In genomic region chr10:104688251-104688650, GRCh38 we compare ENCODE assay signal across 1 cellular context.
TF ChIP-seq lines count a peak whose summit lies in the region.

No MANE protein-coding gene starts in this region.

TF ChIP-seq in GM23338, 12 proteins besides CTCF, POLR2A, EP300 and RAD21:
- TF ChIP-seq, protein P1, sequence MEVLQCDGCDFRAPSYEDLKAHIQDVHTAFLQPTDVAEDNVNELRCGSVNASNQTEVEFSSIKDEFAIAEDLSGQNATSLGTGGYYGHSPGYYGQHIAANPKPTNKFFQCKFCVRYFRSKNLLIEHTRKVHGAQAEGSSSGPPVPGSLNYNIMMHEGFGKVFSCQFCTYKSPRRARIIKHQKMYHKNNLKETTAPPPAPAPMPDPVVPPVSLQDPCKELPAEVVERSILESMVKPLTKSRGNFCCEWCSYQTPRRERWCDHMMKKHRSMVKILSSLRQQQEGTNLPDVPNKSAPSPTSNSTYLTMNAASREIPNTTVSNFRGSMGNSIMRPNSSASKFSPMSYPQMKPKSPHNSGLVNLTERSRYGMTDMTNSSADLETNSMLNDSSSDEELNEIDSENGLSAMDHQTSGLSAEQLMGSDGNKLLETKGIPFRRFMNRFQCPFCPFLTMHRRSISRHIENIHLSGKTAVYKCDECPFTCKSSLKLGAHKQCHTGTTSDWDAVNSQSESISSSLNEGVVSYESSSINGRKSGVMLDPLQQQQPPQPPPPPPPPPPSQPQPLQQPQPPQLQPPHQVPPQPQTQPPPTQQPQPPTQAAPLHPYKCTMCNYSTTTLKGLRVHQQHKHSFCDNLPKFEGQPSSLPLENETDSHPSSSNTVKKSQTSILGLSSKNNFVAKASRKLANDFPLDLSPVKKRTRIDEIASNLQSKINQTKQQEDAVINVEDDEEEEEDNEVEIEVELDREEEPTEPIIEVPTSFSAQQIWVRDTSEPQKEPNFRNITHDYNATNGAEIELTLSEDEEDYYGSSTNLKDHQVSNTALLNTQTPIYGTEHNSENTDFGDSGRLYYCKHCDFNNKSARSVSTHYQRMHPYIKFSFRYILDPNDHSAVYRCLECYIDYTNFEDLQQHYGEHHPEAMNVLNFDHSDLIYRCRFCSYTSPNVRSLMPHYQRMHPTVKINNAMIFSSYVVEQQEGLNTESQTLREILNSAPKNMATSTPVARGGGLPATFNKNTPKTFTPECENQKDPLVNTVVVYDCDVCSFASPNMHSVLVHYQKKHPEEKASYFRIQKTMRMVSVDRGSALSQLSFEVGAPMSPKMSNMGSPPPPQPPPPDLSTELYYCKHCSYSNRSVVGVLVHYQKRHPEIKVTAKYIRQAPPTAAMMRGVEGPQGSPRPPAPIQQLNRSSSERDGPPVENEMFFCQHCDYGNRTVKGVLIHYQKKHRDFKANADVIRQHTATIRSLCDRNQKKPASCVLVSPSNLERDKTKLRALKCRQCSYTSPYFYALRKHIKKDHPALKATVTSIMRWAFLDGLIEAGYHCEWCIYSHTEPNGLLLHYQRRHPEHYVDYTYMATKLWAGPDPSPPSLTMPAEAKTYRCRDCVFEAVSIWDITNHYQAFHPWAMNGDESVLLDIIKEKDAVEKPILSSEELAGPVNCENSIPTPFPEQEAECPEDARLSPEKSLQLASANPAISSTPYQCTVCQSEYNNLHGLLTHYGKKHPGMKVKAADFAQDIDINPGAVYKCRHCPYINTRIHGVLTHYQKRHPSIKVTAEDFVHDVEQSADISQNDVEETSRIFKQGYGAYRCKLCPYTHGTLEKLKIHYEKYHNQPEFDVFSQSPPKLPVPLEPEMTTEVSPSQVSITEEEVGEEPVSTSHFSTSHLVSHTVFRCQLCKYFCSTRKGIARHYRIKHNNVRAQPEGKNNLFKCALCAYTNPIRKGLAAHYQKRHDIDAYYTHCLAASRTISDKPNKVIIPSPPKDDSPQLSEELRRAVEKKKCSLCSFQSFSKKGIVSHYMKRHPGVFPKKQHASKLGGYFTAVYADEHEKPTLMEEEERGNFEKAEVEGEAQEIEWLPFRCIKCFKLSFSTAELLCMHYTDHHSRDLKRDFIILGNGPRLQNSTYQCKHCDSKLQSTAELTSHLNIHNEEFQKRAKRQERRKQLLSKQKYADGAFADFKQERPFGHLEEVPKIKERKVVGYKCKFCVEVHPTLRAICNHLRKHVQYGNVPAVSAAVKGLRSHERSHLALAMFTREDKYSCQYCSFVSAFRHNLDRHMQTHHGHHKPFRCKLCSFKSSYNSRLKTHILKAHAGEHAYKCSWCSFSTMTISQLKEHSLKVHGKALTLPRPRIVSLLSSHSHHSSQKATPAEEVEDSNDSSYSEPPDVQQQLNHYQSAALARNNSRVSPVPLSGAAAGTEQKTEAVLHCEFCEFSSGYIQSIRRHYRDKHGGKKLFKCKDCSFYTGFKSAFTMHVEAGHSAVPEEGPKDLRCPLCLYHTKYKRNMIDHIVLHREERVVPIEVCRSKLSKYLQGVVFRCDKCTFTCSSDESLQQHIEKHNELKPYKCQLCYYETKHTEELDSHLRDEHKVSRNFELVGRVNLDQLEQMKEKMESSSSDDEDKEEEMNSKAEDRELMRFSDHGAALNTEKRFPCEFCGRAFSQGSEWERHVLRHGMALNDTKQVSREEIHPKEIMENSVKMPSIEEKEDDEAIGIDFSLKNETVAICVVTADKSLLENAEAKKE (CRISPR knock-in tag; IDR thresholded peaks at IDR 0.05): no peak
- TF ChIP-seq, protein P2, sequence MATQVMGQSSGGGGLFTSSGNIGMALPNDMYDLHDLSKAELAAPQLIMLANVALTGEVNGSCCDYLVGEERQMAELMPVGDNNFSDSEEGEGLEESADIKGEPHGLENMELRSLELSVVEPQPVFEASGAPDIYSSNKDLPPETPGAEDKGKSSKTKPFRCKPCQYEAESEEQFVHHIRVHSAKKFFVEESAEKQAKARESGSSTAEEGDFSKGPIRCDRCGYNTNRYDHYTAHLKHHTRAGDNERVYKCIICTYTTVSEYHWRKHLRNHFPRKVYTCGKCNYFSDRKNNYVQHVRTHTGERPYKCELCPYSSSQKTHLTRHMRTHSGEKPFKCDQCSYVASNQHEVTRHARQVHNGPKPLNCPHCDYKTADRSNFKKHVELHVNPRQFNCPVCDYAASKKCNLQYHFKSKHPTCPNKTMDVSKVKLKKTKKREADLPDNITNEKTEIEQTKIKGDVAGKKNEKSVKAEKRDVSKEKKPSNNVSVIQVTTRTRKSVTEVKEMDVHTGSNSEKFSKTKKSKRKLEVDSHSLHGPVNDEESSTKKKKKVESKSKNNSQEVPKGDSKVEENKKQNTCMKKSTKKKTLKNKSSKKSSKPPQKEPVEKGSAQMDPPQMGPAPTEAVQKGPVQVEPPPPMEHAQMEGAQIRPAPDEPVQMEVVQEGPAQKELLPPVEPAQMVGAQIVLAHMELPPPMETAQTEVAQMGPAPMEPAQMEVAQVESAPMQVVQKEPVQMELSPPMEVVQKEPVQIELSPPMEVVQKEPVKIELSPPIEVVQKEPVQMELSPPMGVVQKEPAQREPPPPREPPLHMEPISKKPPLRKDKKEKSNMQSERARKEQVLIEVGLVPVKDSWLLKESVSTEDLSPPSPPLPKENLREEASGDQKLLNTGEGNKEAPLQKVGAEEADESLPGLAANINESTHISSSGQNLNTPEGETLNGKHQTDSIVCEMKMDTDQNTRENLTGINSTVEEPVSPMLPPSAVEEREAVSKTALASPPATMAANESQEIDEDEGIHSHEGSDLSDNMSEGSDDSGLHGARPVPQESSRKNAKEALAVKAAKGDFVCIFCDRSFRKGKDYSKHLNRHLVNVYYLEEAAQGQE (IDR thresholded peaks at IDR 0.05; ENCODE audit: unreplicated experiment): no peak
- TF ChIP-seq ETS1 (IDR thresholded peaks at IDR 0.05): no peak
- no peak for TF ChIP-seq EZH2phosphoT487 (IDR thresholded peaks at IDR 0.05; ENCODE audit: unreplicated experiment)
- no peak for TF ChIP-seq ZNF331 (CRISPR knock-in tag; IDR thresholded peaks at IDR 0.05; ENCODE audit: low read depth)
- TF ChIP-seq STAT1 (IDR thresholded peaks at IDR 0.05; ENCODE audit: unreplicated experiment): no peak
- no peak for TF ChIP-seq ZNF114 (CRISPR knock-in tag; IDR thresholded peaks at IDR 0.05)
- TF ChIP-seq EZH2 (IDR thresholded peaks at IDR 0.05; ENCODE audit: low read depth, unreplicated experiment): no peak
- TF ChIP-seq JUNB (IDR thresholded peaks at IDR 0.05; ENCODE audit: unreplicated experiment): no peak
- no peak for TF ChIP-seq CREB1 (CRISPR knock-in tag; IDR thresholded peaks at IDR 0.05; ENCODE audit: low read depth)
- TF ChIP-seq POLR2AphosphoS5 (IDR thresholded peaks at IDR 0.05; ENCODE audit: low read depth): no peak
- no peak for TF ChIP-seq NANOG (IDR thresholded peaks at IDR 0.05; ENCODE audit: borderline replicate concordance)
TF ChIP-seq in GM23338: peak in this region for 0.
